In genomic region chr4:148118628-148119027, GRCh38 we compare ENCODE assay signal across 14 cellular contexts.
DNase-seq lines count a peak whose midpoint lies in the region; ATAC-seq and TF ChIP-seq lines count a peak whose summit lies in the region.
"Had no signal": no experiment of that assay in that cellular context is flagged by ENCODE, and none has a peak within 500 bp of the region (broad histone marks: within the 10 kb centered on the region; RNA-seq: fewer than 3 reads in every experiment).

No MANE protein-coding gene starts in this region.

- no peaks in the 10 kb centered on the region for H3K9me3 ChIP-seq in prostate gland

- no peak for TF ChIP-seq POLR2A in prostate gland (IDR thresholded peaks at IDR 0.05)

- no peaks in the 10 kb centered on the region for H3K36me3 ChIP-seq in prostate gland

- no peak overlapping the region for H3K27ac Mint-ChIP-seq in type B pancreatic cell
- H3K27ac Mint-ChIP-seq: GM23338 had no signal

- H3K4me1 Mint-ChIP-seq in type B pancreatic cell (ENCODE audit: unreplicated experiment), result no peaks in the 10 kb centered on the region

- DNase-seq in MV-4-11 (lab: John Stamatoyannopoulos, UW) (peak; percentile 74), myocyte (ENCODE audit: low read depth) (peak; percentile 96), NCI-H2029 treated with DMSO at 0.1 percent for 48 hours (lab: John Stamatoyannopoulos, UW) (no peak), type B pancreatic cell (ENCODE audit: extremely low spot score, unreplicated experiment) (no peak), prostate gland (ENCODE audit: low spot score) (no peak)
- DNase-seq: Caco-2, DMS153, NCI-H1417, NCI-H187 treated with DMSO at 0.1 percent for 48 hours had no signal

- no peak overlapping the region for H3K4me3 Mint-ChIP-seq in type B pancreatic cell
- H3K4me3 Mint-ChIP-seq: GM23338 had no signal

- WGBS in prostate gland, result 81% methylated on average over 3 of the region's 3 CpGs

- no peaks in the 10 kb centered on the region for H3K27me3 Mint-ChIP-seq in type B pancreatic cell

- H3K9me3 Mint-ChIP-seq in type B pancreatic cell, result peaks cover 7% of the 10 kb centered on the region

- no peak overlapping the region for H3K4me3 ChIP-seq in prostate gland
- H3K4me3 ChIP-seq: GM23338 had no signal

- ATAC-seq in GM18867 (IDR thresholded peaks at IDR 0.05; ENCODE audit: unreplicated experiment), result peak; percentile 84
- ATAC-seq in HG02623 (IDR thresholded peaks at IDR 0.05; ENCODE audit: unreplicated experiment), result no peak
- ATAC-seq: GM23338, HCT116 had no signal

- H3K27ac ChIP-seq in prostate gland, result no peak overlapping the region
- H3K27ac ChIP-seq: RWPE1 had no signal

- no peak for TF ChIP-seq CTCF in type B pancreatic cell (conservative IDR thresholded peaks at IDR 0.05)
- no peak for TF ChIP-seq CTCF in prostate gland (IDR thresholded peaks at IDR 0.05)

- intact Hi-C loops in prostate gland (cut with DNase I), result no loop called here

- H3K4me1 ChIP-seq in prostate gland (replicated peaks), result no peaks in the 10 kb centered on the region
- H3K4me1 ChIP-seq: Caco-2 had no signal

- peaks cover 27% of the 10 kb centered on the region for H3K36me3 Mint-ChIP-seq in type B pancreatic cell

- H3K27me3 ChIP-seq in prostate gland (replicated peaks; ENCODE audit: insufficient read depth), result no peaks in the 10 kb centered on the region

Comparison
In these comparisons a context has a peak if more than half of its experiments do, and no peak if none do; other contexts are left out.
1. DNase-seq: peak in MV-4-11 (single experiment) and myocyte (single experiment); none in NCI-H2029 treated with DMSO at 0.1 percent for 48 hours (single experiment), type B pancreatic cell (single experiment) and prostate gland (single experiment).